8 cellular contexts compared by ENCODE assay signal in genomic region chr16:70298988-70299938, GRCh38. TPM values are rescaled to one million over a fixed set of nuclear protein-coding genes. Genes with fewer than 3 reads are reported as not detected.
DNase-seq lines count a peak whose midpoint lies in the region; ATAC-seq, FAIRE-seq and TF ChIP-seq lines count a peak whose summit lies in the region.

DDX19B (plus strand) TSS chr16:70299186; CDS start chr16:70299298, 112 bp downstream.

- peaks cover 6% of the 10 kb centered on the region for H3K4me1 Mint-ChIP-seq in astrocyte (ENCODE audit: low read depth, unreplicated experiment)

- H3K4me3 ChIP-seq in HFF-Myc (replicated peaks; ENCODE audit: low read depth, low read length), result peak within 1 kb of the TSS; percentile 82
- H3K4me3 ChIP-seq in astrocyte (ENCODE audit: insufficient read depth, low read depth, low read length), result peak within 1 kb of the TSS; percentile 87
- H3K4me3 ChIP-seq in right cardiac atrium (ENCODE audit: low read length), result peak within 1 kb of the TSS; percentile 62
- peak within 1 kb of the TSS; percentile 83 for H3K4me3 ChIP-seq in psoas muscle
- peak within 1 kb of the TSS; percentile 55 to 96 for H3K4me3 ChIP-seq in uterus

- H3K9ac ChIP-seq in ES-I3 (ENCODE audit: low read depth, low read length) (peak within 1 kb of the TSS; percentile 92), astrocyte (ENCODE audit: low read length) (peak within 1 kb of the TSS; percentile 96)

- peaks cover 53% of the 10 kb centered on the region for H3K79me2 ChIP-seq in astrocyte (ENCODE audit: insufficient read depth, low read length)

- WGBS in right cardiac atrium, result 1% methylated on average over 37 of the region's 37 CpGs
- WGBS in psoas muscle, 3 donors, result 1% methylated on average over 37 of the region's 37 CpGs

- TF ChIP-seq CTCF in HFF-Myc (IDR thresholded peaks at IDR 0.05; ENCODE audit: low read depth, low read length, missing control alignments) (no peak), astrocyte (IDR thresholded peaks at IDR 0.05; ENCODE audit: insufficient read depth, low read depth, low read length) (no peak), psoas muscle (IDR thresholded peaks at IDR 0.05) (no peak), uterus (IDR thresholded peaks at IDR 0.05) (no peak)

- H3K9me3 ChIP-seq in ES-I3 (ENCODE audit: control insufficient read depth, insufficient read depth, low read length) (no peaks in the 10 kb centered on the region), astrocyte (ENCODE audit: insufficient read depth, low read depth, low read length) (peaks cover 3% of the 10 kb centered on the region), right cardiac atrium (ENCODE audit: control insufficient read depth, low read length) (no peaks in the 10 kb centered on the region), psoas muscle (peaks cover 14% of the 10 kb centered on the region), uterus (no peaks in the 10 kb centered on the region)

- H3K4me1 ChIP-seq in ES-I3 (ENCODE audit: insufficient read depth, low read length) (no peaks in the 10 kb centered on the region), astrocyte (ENCODE audit: insufficient read depth, low read length) (peaks cover 9% of the 10 kb centered on the region), right cardiac atrium (ENCODE audit: control insufficient read depth, insufficient read depth, low read length) (no peaks in the 10 kb centered on the region), psoas muscle (peaks cover 8% of the 10 kb centered on the region), uterus (no peaks in the 10 kb centered on the region)

- H3K27ac ChIP-seq in astrocyte (ENCODE audit: low read depth, low read length), result peak within 1 kb of the TSS; percentile 84
- H3K27ac ChIP-seq in right cardiac atrium (ENCODE audit: low read length), result peak within 1 kb of the TSS; percentile 82
- peak within 1 kb of the TSS; percentile 99 for H3K27ac ChIP-seq in psoas muscle
- H3K27ac ChIP-seq in uterus, result peak within 1 kb of the TSS; percentile 91 to 99

- no peak for FAIRE-seq in astrocyte (lab: Jason Lieb, UNC)

- peak within 1 kb of the TSS; percentile 95 for H3K27ac Mint-ChIP-seq in astrocyte (ENCODE audit: unreplicated experiment)

- peak in 1 of 2 donors; percentile 61 for TF ChIP-seq POLR2A in uterus (IDR thresholded peaks at IDR 0.05)

- H3K4me2 ChIP-seq in astrocyte (ENCODE audit: low read length), result peak within 1 kb of the TSS; percentile 94

- no peaks in the 10 kb centered on the region for H3K36me3 ChIP-seq in ES-I3 (ENCODE audit: insufficient read depth, low read length)
- peaks cover 3% of the 10 kb centered on the region for H3K36me3 ChIP-seq in astrocyte (ENCODE audit: insufficient read depth, low read length)
- H3K36me3 ChIP-seq in psoas muscle (ENCODE audit: insufficient read depth in 1 of 2, low read depth in 1 of 2), result peaks cover 0 to 28% of the 10 kb centered on the region in 2 donors
- no peaks in the 10 kb centered on the region for H3K36me3 ChIP-seq in uterus

- H4K20me1 ChIP-seq in astrocyte (ENCODE audit: insufficient read depth, low read length), result peaks cover 3% of the 10 kb centered on the region

- H3K27me3 Mint-ChIP-seq in astrocyte (ENCODE audit: low read depth, unreplicated experiment), result no peaks in the 10 kb centered on the region

- ATAC-seq in right cardiac atrium (peak; percentile 95 to 96), psoas muscle (peak; percentile 96 to 97 (median 96))

- H3K36me3 Mint-ChIP-seq in astrocyte (ENCODE audit: low read depth, unreplicated experiment), result peaks cover 1% of the 10 kb centered on the region

- intact Hi-C loops in right cardiac atrium (cut with DNase I), result no loop called here
- intact Hi-C loops in psoas muscle (cut with DNase I), result loop anchor here in 1 of 2 donors (1.0 kb wide), 1 partner anchor 47 kb away; the partner anchor contains the start of gene DDX19A
- intact Hi-C loops in uterus (cut with DNase I; ENCODE audit: low total_unique reads), result no loop called here

- DNase-seq in HFF-Myc (ENCODE audit: extremely low read depth, low read depth), result peak; percentile 33
- peak; percentile 16 for DNase-seq in NCI-H128 (lab: John Stamatoyannopoulos, UW; ENCODE audit: unreplicated experiment)
- DNase-seq in T-helper 2 cell, result peak; percentile 17 to 82 (median 34)
- peak; percentile 56 for DNase-seq in astrocyte (ENCODE audit: low read depth)
- DNase-seq in right cardiac atrium, result peak; percentile 86 to 94 (median 93)
- peak; percentile 85 to 91 for DNase-seq in psoas muscle
- DNase-seq in uterus, result peak; percentile 75

- H3K27me3 ChIP-seq in astrocyte (ENCODE audit: insufficient read depth, low read length), result no peaks in the 10 kb centered on the region
- H3K27me3 ChIP-seq in right cardiac atrium (ENCODE audit: control insufficient read depth, insufficient read depth), result no peaks in the 10 kb centered on the region
- no peaks in the 10 kb centered on the region for H3K27me3 ChIP-seq in psoas muscle (ENCODE audit: insufficient read depth in 3 of 3, low read length in 2 of 3)
- no peaks in the 10 kb centered on the region for H3K27me3 ChIP-seq in uterus

- peaks cover 6% of the 10 kb centered on the region for H3K9me3 Mint-ChIP-seq in astrocyte (ENCODE audit: unreplicated experiment)

- peak within 1 kb of the TSS; percentile 92 for H3K4me3 Mint-ChIP-seq in astrocyte (ENCODE audit: unreplicated experiment)

- H2AFZ ChIP-seq in astrocyte (ENCODE audit: low read depth, low read length), result peak within 1 kb of the TSS; percentile 97

RNA-seq across cellular contexts. Expression of gene DDX19B, which starts in this region (rescaled TPM):
- 25.3 and 25.7 TPM in 2 replicates for total RNA-seq in astrocyte
- 10 to 100 TPM; 13.8 to 18.7 (median 16.0) TPM for total RNA-seq in right cardiac atrium
- 13.4 TPM for polyA plus RNA-seq in right cardiac atrium
- 10 to 100 TPM; 15.0 to 21.4 (median 17.4) TPM for total RNA-seq in psoas muscle
- polyA plus RNA-seq in psoas muscle, result 10 to 100 TPM; 15.0 to 16.8 (median 16.0) TPM
- total RNA-seq in uterus, result 10 to 100 TPM; 10.6 to 77.6 (median 25.4) TPM

Comparison
In these comparisons a context has a peak if more than half of its experiments do, and no peak if none do; other contexts are left out.
1. Peak in every context shown above with its lines: DNase-seq, ATAC-seq, H3K4me3 ChIP-seq and H3K27ac ChIP-seq.
2. DNase-seq: peak in every context shown above with its lines; median percentile 93 in right cardiac atrium; 88 in psoas muscle; 75 in uterus; 56 in astrocyte; 34 in T-helper 2 cell; 33 in HFF-Myc; 16 in NCI-H128.